ENCODE assay signal across 21 cellular contexts in the genomic region with DNA sequence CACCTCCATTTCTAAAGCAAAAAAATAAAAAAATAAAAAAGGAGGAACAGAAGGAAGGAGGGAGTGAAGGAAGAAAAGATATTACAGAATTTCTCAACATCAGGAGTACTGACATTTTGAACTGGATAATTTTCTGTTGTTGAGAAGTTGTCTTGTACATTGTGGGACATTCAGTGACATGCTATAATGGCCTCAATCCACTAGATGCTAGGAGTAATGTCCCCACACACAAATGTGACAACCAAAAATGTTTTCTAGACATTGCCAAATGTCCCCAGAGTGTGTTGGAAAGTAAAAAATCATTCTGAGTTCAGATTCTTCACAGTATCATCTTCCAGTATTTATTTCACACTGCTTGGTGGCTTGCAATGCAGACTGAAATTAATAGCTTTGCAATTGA.
"Had no signal": no experiment of that assay in that cellular context is flagged by ENCODE, and none has a peak within 500 bp of the region (broad histone marks: within the 10 kb centered on the region; RNA-seq: fewer than 3 reads in every experiment).

No MANE protein-coding gene starts in this region.

- H3K9me3 ChIP-seq: breast epithelium, esophagus muscularis mucosa, ovary, transverse colon had no signal

- DNase-seq: activated CD4-positive, alpha-beta T cell treated with anti-CD3 and anti-CD28 coated beads for 48 hours; activated CD4-positive, CD25-positive, alpha-beta regulatory T cell; activated CD8-positive, alpha-beta memory T cell treated with anti-CD3 and anti-CD28 coated beads, Interleukin-2, amount 50 U/mL, for 48 hours; activated effector memory CD4-positive, alpha-beta T cell treated with Interleukin-2 at 50 U/mL for 16 hours; activated naive CD4-positive, alpha-beta T cell treated with anti-CD3 and anti-CD28 coated beads, Interleukin-2, amount 10 ng/mL, durations not matched to agents 7 days and 5 days; activated T-cell treated with anti-CD3 and anti-CD28 coated beads, Interleukin-2, amount 50 U/mL, for 48 hours; cerebellar nuclear complex; effector memory CD4-positive, alpha-beta T cell; ovary; stimulated activated CD4-positive, alpha-beta T cell treated with anti-CD3 and anti-CD28 coated beads, Interleukin-12 subunit alpha, Interleukin-12 subunit beta, amount 100 ng/mL, for 4 hours; stimulated activated CD4-positive, alpha-beta T cell treated with anti-CD3 and anti-CD28 coated beads, Interleukin-1b, Interleukin-23, amount 100 ng/mL, for 48 hours; stimulated activated naive CD4-positive, alpha-beta T cell treated with Interleukin-2 at 50 U/mL for 16 hours; T-helper 1 cell; T1000; transverse colon had no signal

- H2AFZ ChIP-seq: hepatocyte had no signal

- H3K27ac ChIP-seq: breast epithelium, hepatocyte, ovary, transverse colon had no signal

- H3K4me3 ChIP-seq: breast epithelium, esophagus muscularis mucosa, hepatocyte, lung, ovary, transverse colon had no signal

- H3K4me1 ChIP-seq: breast epithelium had no signal

- H3K4me2 ChIP-seq: hepatocyte had no signal

- FAIRE-seq: astrocyte, endothelial cell of umbilical vein had no signal

- H3K36me3 ChIP-seq: breast epithelium, esophagus muscularis mucosa, ovary, transverse colon had no signal

- H3K27me3 ChIP-seq: breast epithelium, esophagus muscularis mucosa, hepatocyte, ovary, transverse colon had no signal
